ENCODE assay signal across 8 cellular contexts in the genomic region with DNA sequence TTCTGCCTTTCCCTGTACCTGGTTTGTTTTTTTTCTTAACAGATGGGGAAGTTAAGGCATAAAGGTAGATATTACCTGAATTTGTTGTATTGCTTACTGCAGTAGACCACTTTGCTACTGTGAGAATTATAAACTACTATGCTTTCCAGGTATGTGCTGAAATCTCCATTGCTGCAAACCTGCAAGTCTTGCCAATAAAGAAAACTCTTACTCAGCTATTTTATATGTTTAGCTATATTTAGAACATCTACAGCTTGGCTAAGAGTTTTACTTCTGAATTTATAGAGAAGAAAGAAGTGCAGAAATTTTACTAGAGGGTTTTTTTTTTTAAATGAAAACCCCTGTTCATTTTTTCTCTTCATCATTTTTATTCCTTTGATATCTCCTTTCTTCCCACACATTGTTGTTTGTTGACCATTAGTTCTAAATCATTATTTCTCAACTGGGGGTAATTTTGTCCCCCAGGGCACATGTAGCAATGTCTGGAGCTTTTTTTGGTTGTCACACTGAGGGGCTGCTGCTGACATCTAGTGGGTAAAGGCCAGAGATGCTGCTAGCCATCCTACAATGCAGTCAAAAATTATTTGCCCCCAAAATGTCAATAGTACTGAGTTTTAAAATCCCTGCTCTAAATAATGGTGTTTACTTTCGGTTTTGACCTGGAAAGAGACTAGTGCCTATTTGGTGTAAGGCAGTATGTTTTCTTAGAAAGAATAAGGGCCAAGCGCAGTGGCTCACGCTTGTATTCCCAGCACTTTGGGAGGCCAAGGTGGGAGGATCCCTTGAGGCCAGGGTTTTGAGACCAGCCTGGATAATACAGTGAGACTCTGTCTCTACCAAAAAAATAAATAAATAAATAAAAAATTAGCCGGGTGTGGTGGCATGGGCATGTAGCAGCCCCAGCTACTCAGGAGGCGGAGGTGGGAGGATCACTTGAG. TPM values are rescaled to one million over a fixed set of nuclear protein-coding genes. Genes with fewer than 3 reads are reported as not detected.
DNase-seq lines count a peak whose midpoint lies in the region; ATAC-seq, FAIRE-seq and TF ChIP-seq lines count a peak whose summit lies in the region.

No MANE protein-coding gene starts in this region.

- H3K36me3 Mint-ChIP-seq in naive thymus-derived CD8-positive, alpha-beta T cell = peaks cover 0 to 31% (median 2%) of the 10 kb centered on the region in 3 donors

- peak overlapping the region in 2 of 10 donors; percentile 7 to 36 for H3K4me3 Mint-ChIP-seq in naive thymus-derived CD8-positive, alpha-beta T cell

- DNase-seq in AG10803 (ENCODE audit: low read depth) = peak; percentile 40
- no peak for DNase-seq in GM12891 (ENCODE audit: insufficient read length, low spot score)
- DNase-seq in cerebellar cortex (ENCODE audit: low spot score) = peak; percentile 31
- peak in 9 of 10 donors; percentile 20 to 73 (median 53) for DNase-seq in naive thymus-derived CD8-positive, alpha-beta T cell
- no peak for DNase-seq in HPDE6-E6E7 (ENCODE audit: extremely low spot score)

- no peak for TF ChIP-seq POLR2A in GM12891 (IDR thresholded peaks at IDR 0.05; ENCODE audit: low read depth, low read length)

- peaks cover 14 to 43% (median 37%) of the 10 kb centered on the region in 4 donors for H3K4me1 Mint-ChIP-seq in naive thymus-derived CD8-positive, alpha-beta T cell

- H3K27me3 Mint-ChIP-seq in naive thymus-derived CD8-positive, alpha-beta T cell = no peaks in the 10 kb centered on the region

- FAIRE-seq in GM12891 (lab: Jason Lieb, UNC) = peak; percentile 88

- H3K4me3 ChIP-seq in AG10803 (ENCODE audit: low read length) = no peak overlapping the region

- POLR2A ChIA-PET in naive thymus-derived CD8-positive, alpha-beta T cell (lab: Charles Lee) = interaction anchor here (1.3 to 5.3 kb wide), 4 partner anchors 13 to 137 kb away, joined by 3 to 71 read pairs (median 14); a partner anchor contains a TSS

- H3K9me3 Mint-ChIP-seq in naive thymus-derived CD8-positive, alpha-beta T cell = no peaks in the 10 kb centered on the region

- TF ChIP-seq CTCF in AG10803 (conservative IDR thresholded peaks at IDR 0.05; ENCODE audit: low read length) = peak; percentile 81

- ATAC-seq in SK-N-SH treated with all-trans-retinoic acid at 6 μM for 48 hours = peak; percentile 83
- peak; percentile 85 to 91 for ATAC-seq in naive thymus-derived CD8-positive, alpha-beta T cell
- no peak for ATAC-seq in HG03108 (IDR thresholded peaks at IDR 0.05; ENCODE audit: unreplicated experiment)
- ATAC-seq in HG02588 (IDR thresholded peaks at IDR 0.05; ENCODE audit: unreplicated experiment) = no peak

- peak overlapping the region in 7 of 10 donors; percentile 9 to 86 (median 64) for H3K27ac Mint-ChIP-seq in naive thymus-derived CD8-positive, alpha-beta T cell

TF ChIP-seq in GM12891, 5 proteins besides CTCF, POLR2A, EP300 and RAD21:
- no peak for TF ChIP-seq POU2F2 (IDR thresholded peaks at IDR 0.05; ENCODE audit: low read depth, low read length)
- no peak for TF ChIP-seq PAX5 (IDR thresholded peaks at IDR 0.05; ENCODE audit: insufficient read depth, low read length, severe bottlenecking)

TF ChIP-seq in SK-N-SH treated with all-trans-retinoic acid at 6 μM for 48 hours, 23 proteins besides CTCF, POLR2A, EP300 and RAD21:
- TF ChIP-seq, protein P1, sequence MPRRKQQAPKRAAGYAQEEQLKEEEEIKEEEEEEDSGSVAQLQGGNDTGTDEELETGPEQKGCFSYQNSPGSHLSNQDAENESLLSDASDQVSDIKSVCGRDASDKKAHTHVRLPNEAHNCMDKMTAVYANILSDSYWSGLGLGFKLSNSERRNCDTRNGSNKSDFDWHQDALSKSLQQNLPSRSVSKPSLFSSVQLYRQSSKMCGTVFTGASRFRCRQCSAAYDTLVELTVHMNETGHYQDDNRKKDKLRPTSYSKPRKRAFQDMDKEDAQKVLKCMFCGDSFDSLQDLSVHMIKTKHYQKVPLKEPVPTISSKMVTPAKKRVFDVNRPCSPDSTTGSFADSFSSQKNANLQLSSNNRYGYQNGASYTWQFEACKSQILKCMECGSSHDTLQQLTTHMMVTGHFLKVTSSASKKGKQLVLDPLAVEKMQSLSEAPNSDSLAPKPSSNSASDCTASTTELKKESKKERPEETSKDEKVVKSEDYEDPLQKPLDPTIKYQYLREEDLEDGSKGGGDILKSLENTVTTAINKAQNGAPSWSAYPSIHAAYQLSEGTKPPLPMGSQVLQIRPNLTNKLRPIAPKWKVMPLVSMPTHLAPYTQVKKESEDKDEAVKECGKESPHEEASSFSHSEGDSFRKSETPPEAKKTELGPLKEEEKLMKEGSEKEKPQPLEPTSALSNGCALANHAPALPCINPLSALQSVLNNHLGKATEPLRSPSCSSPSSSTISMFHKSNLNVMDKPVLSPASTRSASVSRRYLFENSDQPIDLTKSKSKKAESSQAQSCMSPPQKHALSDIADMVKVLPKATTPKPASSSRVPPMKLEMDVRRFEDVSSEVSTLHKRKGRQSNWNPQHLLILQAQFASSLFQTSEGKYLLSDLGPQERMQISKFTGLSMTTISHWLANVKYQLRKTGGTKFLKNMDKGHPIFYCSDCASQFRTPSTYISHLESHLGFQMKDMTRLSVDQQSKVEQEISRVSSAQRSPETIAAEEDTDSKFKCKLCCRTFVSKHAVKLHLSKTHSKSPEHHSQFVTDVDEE (CRISPR knock-in tag; IDR thresholded peaks at IDR 0.05) = no peak

RNA-seq across cellular contexts. Expression of a gene that starts 48.6 kb away (rescaled TPM):
- 7.6 TPM for polyA plus RNA-seq in GM12891 (2012; ENCODE audit: low read depth, missing spikeins)
- 10 to 100 TPM; 73.7 to 78.6 TPM for total RNA-seq in naive thymus-derived CD8-positive, alpha-beta T cell
- polyA plus RNA-seq in naive thymus-derived CD8-positive, alpha-beta T cell = 1 to 10 TPM; 5.5 to 8.3 (median 7.9) TPM

Comparison
In these comparisons a context has a peak if more than half of its experiments do, and no peak if none do; other contexts are left out.
1. DNase-seq: peak in AG10803 (single experiment), cerebellar cortex (single experiment) and naive thymus-derived CD8-positive, alpha-beta T cell (9 of 10); none in GM12891 (single experiment) and HPDE6-E6E7 (single experiment).
2. ATAC-seq: peak in SK-N-SH treated with all-trans-retinoic acid at 6 μM for 48 hours (single experiment) and naive thymus-derived CD8-positive, alpha-beta T cell (2 of 2); none in HG03108 (single experiment) and HG02588 (single experiment).